1 cellular context compared by ENCODE assay signal in genomic region chr19:44550976-44551375, GRCh38.
TF ChIP-seq lines count a peak whose summit lies in the region.

No MANE protein-coding gene starts in this region.

TF ChIP-seq in K562, 482 proteins besides CTCF, POLR2A, EP300 and RAD21 (continued from another document):
- TF ChIP-seq ZNF449 (CRISPR knock-in tag; IDR thresholded peaks at IDR 0.05) (peak; percentile 97), CAMTA2 (CRISPR knock-in tag; conservative IDR thresholded peaks at IDR 0.05) (peak; percentile 96), ZNF174 (CRISPR knock-in tag; IDR thresholded peaks at IDR 0.05) (peak; percentile 91; the same call in 1 of the 2 replicates), OTX1 (CRISPR knock-in tag; IDR thresholded peaks at IDR 0.05) (peak; percentile 93; the same call in 1 of the 2 replicates), STAT5B (CRISPR knock-in tag; IDR thresholded peaks at IDR 0.05) (peak; percentile 50; the same call in 1 of the 2 replicates), ZNF436 (CRISPR knock-in tag; IDR thresholded peaks at IDR 0.05) (peak; percentile 55; the same call in 1 of the 2 replicates), HDAC8 (tag; IDR thresholded peaks at IDR 0.05) (peak; percentile 92), ZFP1 (CRISPR knock-in tag; IDR thresholded peaks at IDR 0.05) (peak; percentile 78)
